8 cellular contexts compared by ENCODE assay signal in genomic region chr21:44011123-44011773, GRCh38. TPM values are rescaled to one million over a fixed set of nuclear protein-coding genes. Genes with fewer than 3 reads are reported as not detected.
DNase-seq lines count a peak whose midpoint lies in the region; ATAC-seq and TF ChIP-seq lines count a peak whose summit lies in the region.

No MANE protein-coding gene starts in this region.

- peaks cover 32% of the 10 kb centered on the region for H3K36me3 Mint-ChIP-seq in activated T-cell treated with anti-CD3 and anti-CD28 coated beads, Interleukin-2, amount 50 U/mL, for 24 hours (ENCODE audit: low read depth)

- H3K36me3 ChIP-seq in right lobe of liver (no peaks in the 10 kb centered on the region), tibial nerve (no peaks in the 10 kb centered on the region)

- intact Hi-C loops in right lobe of liver (cut with DNase I) = no loop called here
- intact Hi-C loops in posterior vena cava (cut with DNase I) = no loop called here

- H3K9me3 Mint-ChIP-seq in activated T-cell treated with anti-CD3 and anti-CD28 coated beads, Interleukin-2, amount 50 U/mL, for 24 hours = no peaks in the 10 kb centered on the region

- peak overlapping the region; percentile 84 for H3K4me3 Mint-ChIP-seq in activated T-cell treated with anti-CD3 and anti-CD28 coated beads, Interleukin-2, amount 50 U/mL, for 24 hours

- in situ Hi-C loops in astrocyte of the spinal cord (cut with HindIII; ENCODE audit: low sequenced_read_pairs) = no loop called here

- H3K27ac Mint-ChIP-seq in activated T-cell treated with anti-CD3 and anti-CD28 coated beads, Interleukin-2, amount 50 U/mL, for 24 hours = peak overlapping the region; percentile 94

- DNase-seq in activated T-cell treated with anti-CD3 and anti-CD28 coated beads, Interleukin-2, amount 50 U/mL, for 24 hours = no peak
- no peak for DNase-seq in activated T-cell treated with anti-CD3 and anti-CD28 coated beads for 4 hours
- DNase-seq in astrocyte of the spinal cord (ENCODE audit: low read depth, low spot score) = peak; percentile 56
- no peak for DNase-seq in right lobe of liver
- DNase-seq in tibial nerve (ENCODE audit: low spot score in 2 of 2) = no peak
- no peak for DNase-seq in EL
- DNase-seq in posterior vena cava (ENCODE audit: low spot score) = no peak
- DNase-seq in SK-N-DZ (ENCODE audit: low spot score) = no peak

- TF ChIP-seq POLR2A in right lobe of liver (IDR thresholded peaks at IDR 0.05) (no peak), tibial nerve (IDR thresholded peaks at IDR 0.05) (no peak)

- H3K27me3 ChIP-seq in right lobe of liver = no peaks in the 10 kb centered on the region
- H3K27me3 ChIP-seq in tibial nerve = no peaks in the 10 kb centered on the region

- H3K27ac ChIP-seq in right lobe of liver (peak overlapping the region; percentile 86 to 93 (median 88)), tibial nerve (peak overlapping the region; percentile 94 to 99 (median 96))

- TF ChIP-seq EP300 in tibial nerve (IDR thresholded peaks at IDR 0.05) = no peak

- H3K4me3 ChIP-seq in astrocyte of the spinal cord (ENCODE audit: low read depth, low read length) (peak overlapping the region; percentile 66), right lobe of liver (peak overlapping the region; percentile 52 to 98 (median 98)), tibial nerve (peak overlapping the region; percentile 66 to 88 (median 80))

- no peaks in the 10 kb centered on the region for H3K27me3 Mint-ChIP-seq in activated T-cell treated with anti-CD3 and anti-CD28 coated beads, Interleukin-2, amount 50 U/mL, for 24 hours

- peaks cover 0 to 30% (median 8%) of the 10 kb centered on the region in 4 donors for H3K4me1 ChIP-seq in right lobe of liver
- H3K4me1 ChIP-seq in tibial nerve = peaks cover 0 to 59% (median 23%) of the 10 kb centered on the region in 4 donors

- 34% methylated on average over 19 of the region's 20 CpGs for WGBS in right lobe of liver (ENCODE audit: insufficient coverage, low coverage, low lambda C conversion rate, missing lambda C conversion rate)
- WGBS in tibial nerve, 2 donors = 31 to 35% methylated on average over 20 of the region's 20 CpGs

- peaks cover 39% of the 10 kb centered on the region for H3K4me1 Mint-ChIP-seq in activated T-cell treated with anti-CD3 and anti-CD28 coated beads, Interleukin-2, amount 50 U/mL, for 24 hours (ENCODE audit: low read depth)

- TF ChIP-seq CTCF in astrocyte of the spinal cord (IDR thresholded peaks at IDR 0.05; ENCODE audit: low read depth, low read length) (no peak), right lobe of liver (IDR thresholded peaks at IDR 0.05) (no peak), tibial nerve (IDR thresholded peaks at IDR 0.05) (no peak)

- H3K9me3 ChIP-seq in right lobe of liver = no peaks in the 10 kb centered on the region
- H3K9me3 ChIP-seq in tibial nerve = no peaks in the 10 kb centered on the region

- ATAC-seq in right lobe of liver = no peak

RNA-seq across cellular contexts. Expression of gene TRAPPC10, which starts 0.9 kb away (rescaled TPM):
- 10 to 100 TPM; 15.4 to 25.6 (median 18.4) TPM for total RNA-seq in right lobe of liver
- total RNA-seq in tibial nerve = 10 to 100 TPM; 27.7 to 53.8 (median 38.4) TPM
- 10 to 100 TPM; 26.7 to 30.3 TPM for total RNA-seq in posterior vena cava
- polyA plus RNA-seq in SK-N-DZ (2014; cell fraction: cytosol; rRNA removed) = 9.2 and 14.1 TPM in 2 replicates
- polyA plus RNA-seq in SK-N-DZ (2014; cell fraction: nucleus; rRNA removed) = 20.6 and 24.7 TPM in 2 replicates
